ENCODE assay signal across 8 cellular contexts in genomic region chr9:122904466-122904822, GRCh38. TPM values are rescaled to one million over a fixed set of nuclear protein-coding genes. Genes with fewer than 3 reads are reported as not detected.
A peak's percentile ranks its signal among the peaks of the same experiment; 100 is the strongest.
DNase-seq lines count a peak whose midpoint lies in the region; ATAC-seq and TF ChIP-seq lines count a peak whose summit lies in the region.

No MANE protein-coding gene starts in this region.

- H3K27me3 Mint-ChIP-seq in CD14-positive monocyte (ENCODE audit: low read depth in 3 of 3): peaks cover 0 to 1% (median 0%) of the 10 kb centered on the region in 3 donors
- H3K27me3 Mint-ChIP-seq in MCF 10A (ENCODE audit: insufficient read depth, unreplicated experiment): no peaks in the 10 kb centered on the region

- no peaks in the 10 kb centered on the region; the same call in 1 of the 2 replicates for H3K4me1 ChIP-seq in Panc1 (ENCODE audit: control insufficient read depth, insufficient read depth, low read length)

- H3K27ac ChIP-seq in Panc1 (ENCODE audit: low read length): peak overlapping the region; percentile 94

- intact Hi-C loops in CD14-positive monocyte (cut with micrococcal nuclease) (loop anchor here (2.0 to 10.0 kb wide), 4 partner anchors 36 to 640 kb away; partner anchors contain the start of genes RABGAP1 (in 2 of the 2), MRRF (in 1 of the 2) and RBM18 (in 1 of the 2)), Panc1 (cut with micrococcal nuclease; ENCODE audit: unreplicated experiment) (no loop called here), MCF 10A (cut with micrococcal nuclease) (loop anchor here (2.0 to 5.0 kb wide), 2 partner anchors 26 to 43 kb away; partner anchors contain the start of gene ZBTB26)

- TF ChIP-seq CTCF in CD14-positive monocyte (IDR thresholded peaks at IDR 0.05): no peak
- no peak for TF ChIP-seq CTCF in Panc1 (IDR thresholded peaks at IDR 0.05)
- TF ChIP-seq CTCF in MCF 10A (IDR thresholded peaks at IDR 0.05; ENCODE audit: unreplicated experiment): no peak

- no peaks in the 10 kb centered on the region for H3K9me3 Mint-ChIP-seq in CD14-positive monocyte
- no peaks in the 10 kb centered on the region for H3K9me3 Mint-ChIP-seq in MCF 10A (ENCODE audit: unreplicated experiment)

- ATAC-seq in GM18873 (IDR thresholded peaks at IDR 0.05; ENCODE audit: low FRiP score, unreplicated experiment) (peak; percentile 15), HG03108 (IDR thresholded peaks at IDR 0.05; ENCODE audit: unreplicated experiment) (peak; percentile 22), Panc1 (peak; percentile 66)

- no peaks in the 10 kb centered on the region for H3K27me3 ChIP-seq in Panc1 (ENCODE audit: control insufficient read depth, insufficient read depth, low read length)

- no TSS peak for BruUV-seq in Panc1 (replicated peaks; lab: Mats Ljungman, UMichigan)
- no TSS peak for BruUV-seq in MCF 10A (replicated peaks; lab: Mats Ljungman, UMichigan)

- POLR2A ChIA-PET in Panc1 (lab: Charles Lee): interaction anchor here (1.7 kb wide), 1 partner anchor 36 kb away, joined by 5 read pairs; the partner anchor contains the start of gene RABGAP1
- POLR2A ChIA-PET in MCF 10A (lab: Yijun Ruan, JAX): interaction anchor here (0.6 to 7.1 kb wide), 17 partner anchors 9 to 941 kb away, joined by 3 to 127 read pairs (median 4); partner anchors contain the start of genes MRRF, RABGAP1, RBM18 and ZBTB26

- peak overlapping the region; percentile 90 to 94 for H3K4me3 Mint-ChIP-seq in CD14-positive monocyte
- H3K4me3 Mint-ChIP-seq in MCF 10A (ENCODE audit: unreplicated experiment): peak overlapping the region; percentile 89

- in situ Hi-C loops in Panc1 (cut with HindIII; ENCODE audit: low pct_unique_long_range_greater_than_20kb, low sequenced_read_pairs): no loop called here

- H3K4me1 Mint-ChIP-seq in CD14-positive monocyte (peaks cover 16% of the 10 kb centered on the region), MCF 10A (ENCODE audit: insufficient read depth, unreplicated experiment) (peaks cover 9% of the 10 kb centered on the region)

- H3K9me3 ChIP-seq in Panc1 (ENCODE audit: control insufficient read depth, insufficient read depth, low read depth, low read length): no peaks in the 10 kb centered on the region

- CTCF ChIA-PET in Panc1 (lab: Charles Lee) (no interaction called here), MCF 10A (lab: Yijun Ruan, JAX) (interaction anchor here (0.6 to 1.4 kb wide), 6 partner anchors 9 to 802 kb away, joined by 3 to 6 read pairs (median 3); partner anchors contain the start of gene ZBTB6)

- peak overlapping the region; percentile 89 to 91 for H3K4me3 ChIP-seq in Panc1 (ENCODE audit: low read depth in 2 of 2, low read length in 2 of 2)

- H3K36me3 Mint-ChIP-seq in CD14-positive monocyte (peaks cover 8 to 11% of the 10 kb centered on the region in 2 donors), MCF 10A (ENCODE audit: insufficient read depth, unreplicated experiment) (peaks cover 14% of the 10 kb centered on the region)

- H3K36me3 ChIP-seq in Panc1 (ENCODE audit: control insufficient read depth, insufficient read depth, low read length): peaks cover 5% of the 10 kb centered on the region

- H3K27ac Mint-ChIP-seq in CD14-positive monocyte (peak overlapping the region; percentile 91 to 96 (median 92)), MCF 10A (ENCODE audit: low read depth, unreplicated experiment) (peak overlapping the region; percentile 92)

- peak; percentile 45 for DNase-seq in CD14-positive monocyte (ENCODE audit: low spot score)
- no peak for DNase-seq in Panc1 (ENCODE audit: low read depth, low spot score)
- peak; percentile 53 for DNase-seq in MCF 10A (ENCODE audit: unreplicated experiment)
- DNase-seq in iris pigment epithelial cell (ENCODE audit: low read depth): peak; percentile 35
- DNase-seq in stimulated activated CD4-positive, alpha-beta T cell treated with anti-CD3 and anti-CD28 coated beads, Interleukin-15, amount 100 ng/mL, for 24 hours: peak; percentile 45
- DNase-seq in activated CD4-positive, CD25-positive, alpha-beta regulatory T cell treated with anti-CD3 and anti-CD28 coated beads, Interleukin-2, amount 50 U/mL, for 72 hours: no peak

RNA-seq across cellular contexts. Expression of gene RC3H2, which starts 0.7 kb away (rescaled TPM):
- 10 to 100 TPM; 11.3 to 11.8 TPM for polyA plus RNA-seq in CD14-positive monocyte
- total RNA-seq in Panc1 (2021; ENCODE audit: unreplicated experiment): 57.6 TPM
- 16.1 TPM for polyA plus RNA-seq in Panc1 (2012; ENCODE audit: insufficient read length)
- total RNA-seq in MCF 10A (2022): 52.4 and 59.1 TPM in 2 replicates

RNA-seq across cellular contexts. Expression of gene ZBTB6, which starts 8.7 kb away (rescaled TPM):
- 1 to 10 TPM; 1.5 to 1.7 TPM for polyA plus RNA-seq in CD14-positive monocyte
- total RNA-seq in Panc1 (2021; ENCODE audit: unreplicated experiment): 5.9 TPM
- 1.9 TPM for polyA plus RNA-seq in Panc1 (2012; ENCODE audit: insufficient read length)
- 8.5 and 10.4 TPM in 2 replicates for total RNA-seq in MCF 10A (2022)

RNA-seq across cellular contexts. Expression of gene ZBTB26, which starts 26.9 kb away (rescaled TPM):
- polyA plus RNA-seq in CD14-positive monocyte: under 1 TPM; 0.42 to 0.48 TPM
- total RNA-seq in Panc1 (2021; ENCODE audit: unreplicated experiment): 4.5 TPM
- 1.2 TPM for polyA plus RNA-seq in Panc1 (2012; ENCODE audit: insufficient read length)
- 4.0 and 5.7 TPM in 2 replicates for total RNA-seq in MCF 10A (2022)

RNA-seq across cellular contexts. Expression of gene RABGAP1, which starts 36.4 kb away (rescaled TPM):
- polyA plus RNA-seq in CD14-positive monocyte: 10 to 100 TPM; 19.3 to 24.1 TPM
- total RNA-seq in Panc1 (2021; ENCODE audit: unreplicated experiment) (41.4 TPM), MCF 10A (2022) (41.1 and 43.1 TPM in 2 replicates)
- 18.0 TPM for polyA plus RNA-seq in Panc1 (2012; ENCODE audit: insufficient read length)

Comparison
In these comparisons a context has a peak if more than half of its experiments do, and no peak if none do; other contexts are left out.
1. DNase-seq: peak in CD14-positive monocyte (single experiment), MCF 10A (single experiment), iris pigment epithelial cell (single experiment) and stimulated activated CD4-positive, alpha-beta T cell treated with anti-CD3 and anti-CD28 coated beads, Interleukin-15, amount 100 ng/mL, for 24 hours (single experiment); none in Panc1 (single experiment) and activated CD4-positive, CD25-positive, alpha-beta regulatory T cell treated with anti-CD3 and anti-CD28 coated beads, Interleukin-2, amount 50 U/mL, for 72 hours (single experiment).
2. ATAC-seq: peak in every context shown above with its lines; median percentile 66 in Panc1; 22 in HG03108; 15 in GM18873.